In genomic region chr2:177255227-177255601, GRCh38 we compare ENCODE assay signal across 14 cellular contexts. TPM values are rescaled to one million over a fixed set of nuclear protein-coding genes. Genes with fewer than 3 reads are reported as not detected.
A peak's percentile ranks its signal among the peaks of the same experiment; 100 is the strongest.
DNase-seq lines count a peak whose midpoint lies in the region; ATAC-seq, FAIRE-seq and TF ChIP-seq lines count a peak whose summit lies in the region.
"Had no signal": no experiment of that assay in that cellular context is flagged by ENCODE, and none has a peak within 500 bp of the region (broad histone marks: within the 10 kb centered on the region; RNA-seq: fewer than 3 reads in every experiment).

No MANE protein-coding gene starts in this region.

- no peak for FAIRE-seq in astrocyte (lab: Jason Lieb, UNC)
- FAIRE-seq: G401.6 had no signal

- no peak overlapping the region for H3K9ac ChIP-seq in astrocyte (ENCODE audit: low read length)
- H3K9ac ChIP-seq in mesendoderm (ENCODE audit: low read length): no peak overlapping the region

- H2BK15ac ChIP-seq in mesendoderm (replicated peaks; ENCODE audit: low read depth): no peak overlapping the region

- H2BK120ac ChIP-seq in mesendoderm (ENCODE audit: low read depth, low read length): no peak overlapping the region

- peaks cover 4% of the 10 kb centered on the region for H3K9me3 Mint-ChIP-seq in activated naive CD4-positive, alpha-beta T cell treated with anti-CD3 and anti-CD28 coated beads, Interleukin-2, amount 10 ng/mL, durations not matched to agents 7 days and 5 days
- H3K9me3 Mint-ChIP-seq in astrocyte (ENCODE audit: unreplicated experiment): no peaks in the 10 kb centered on the region

- peaks cover 74% of the 10 kb centered on the region for H3K36me3 Mint-ChIP-seq in activated naive CD4-positive, alpha-beta T cell treated with anti-CD3 and anti-CD28 coated beads, Interleukin-2, amount 10 ng/mL, durations not matched to agents 7 days and 5 days
- peaks cover 18% of the 10 kb centered on the region for H3K36me3 Mint-ChIP-seq in astrocyte (ENCODE audit: low read depth, unreplicated experiment)

- no peak overlapping the region for H3K18ac ChIP-seq in mesendoderm (ENCODE audit: low read length)

- H3K23ac ChIP-seq in mesendoderm (ENCODE audit: low read length): no peak overlapping the region

- H3K4me2 ChIP-seq in astrocyte (ENCODE audit: low read length) (peak overlapping the region; percentile 64), mesendoderm (ENCODE audit: low read length) (no peak overlapping the region)

- H4K8ac ChIP-seq in mesendoderm (ENCODE audit: low read depth, low read length): no peak overlapping the region

- no peak overlapping the region for H3K56ac ChIP-seq in mesendoderm (ENCODE audit: low read length)

- CTCF ChIA-PET in activated naive CD4-positive, alpha-beta T cell treated with anti-CD3 and anti-CD28 coated beads, Interleukin-2, amount 10 ng/mL, durations not matched to agents 7 days and 5 days (lab: Charles Lee): interaction anchor here (1.0 to 1.6 kb wide), 8 partner anchors 8 to 90 kb away, joined by 3 to 9 read pairs (median 4); no protein-coding TSS in a partner anchor

- H3K27me3 Mint-ChIP-seq in activated naive CD4-positive, alpha-beta T cell treated with anti-CD3 and anti-CD28 coated beads, Interleukin-2, amount 10 ng/mL, durations not matched to agents 7 days and 5 days: no peaks in the 10 kb centered on the region
- H3K27me3 Mint-ChIP-seq in astrocyte (ENCODE audit: low read depth, unreplicated experiment): no peaks in the 10 kb centered on the region

- no peak for ATAC-seq in HG03025 (IDR thresholded peaks at IDR 0.05; ENCODE audit: low FRiP score, unreplicated experiment)

- H3K4ac ChIP-seq in mesendoderm (ENCODE audit: low read depth, low read length): no peak overlapping the region

- no peak overlapping the region for H2BK5ac ChIP-seq in mesendoderm (ENCODE audit: low read length)

- WGBS in mesendoderm (ENCODE audit: extremely low coverage, insufficient coverage, low lambda C conversion rate): no CpG with 5 or more reads among the region's 2 CpGs

- H2AFZ ChIP-seq in astrocyte (ENCODE audit: low read depth, low read length): no peak overlapping the region

- H4K20me1 ChIP-seq in astrocyte (ENCODE audit: insufficient read depth, low read length): peaks cover 94% of the 10 kb centered on the region

- H3K4me1 Mint-ChIP-seq in activated naive CD4-positive, alpha-beta T cell treated with anti-CD3 and anti-CD28 coated beads, Interleukin-2, amount 10 ng/mL, durations not matched to agents 7 days and 5 days: peaks cover 95% of the 10 kb centered on the region
- peaks cover 61% of the 10 kb centered on the region for H3K4me1 Mint-ChIP-seq in astrocyte (ENCODE audit: low read depth, unreplicated experiment)

- H3K27me3 ChIP-seq in astrocyte (ENCODE audit: insufficient read depth, low read length) (no peaks in the 10 kb centered on the region), mesendoderm (ENCODE audit: insufficient read depth, low read length, poor library complexity) (no peaks in the 10 kb centered on the region)

- H3K27ac ChIP-seq in astrocyte (ENCODE audit: low read depth, low read length): peak overlapping the region; percentile 7
- peak overlapping the region; percentile 22 for H3K27ac ChIP-seq in mesendoderm (ENCODE audit: low read depth, low read length)

- H3K4me3 ChIP-seq in astrocyte (ENCODE audit: insufficient read depth, low read depth, low read length) (no peak overlapping the region), mesendoderm (ENCODE audit: low read length) (no peak overlapping the region)

- H3K4me1 ChIP-seq in astrocyte (ENCODE audit: insufficient read depth, low read length): peaks cover 22% of the 10 kb centered on the region
- peaks cover 8% of the 10 kb centered on the region for H3K4me1 ChIP-seq in mesendoderm (ENCODE audit: control insufficient read depth, low read depth, low read length)

- H3K79me2 ChIP-seq in astrocyte (ENCODE audit: insufficient read depth, low read length) (peaks cover 99% of the 10 kb centered on the region), mesendoderm (ENCODE audit: control insufficient read depth, insufficient read depth, low read length) (peaks cover 84% of the 10 kb centered on the region)

- H3K36me3 ChIP-seq in astrocyte (ENCODE audit: insufficient read depth, low read length) (peaks cover 3% of the 10 kb centered on the region), mesendoderm (ENCODE audit: control insufficient read depth, insufficient read depth, low read length) (no peaks in the 10 kb centered on the region)

- no peaks in the 10 kb centered on the region for H3K9me3 ChIP-seq in astrocyte (ENCODE audit: insufficient read depth, low read depth, low read length)

- no peak overlapping the region for H3K4me3 Mint-ChIP-seq in activated naive CD4-positive, alpha-beta T cell treated with anti-CD3 and anti-CD28 coated beads, Interleukin-2, amount 10 ng/mL, durations not matched to agents 7 days and 5 days
- H3K4me3 Mint-ChIP-seq in astrocyte (ENCODE audit: unreplicated experiment): no peak overlapping the region
- H3K4me3 Mint-ChIP-seq: T-helper 2 cell treated with Interferon-gamma antibody and Interleukin-4, amounts not matched to agents 5 μg/mL and 100 μg/mL, for 36 hours had no signal

- H3K27ac Mint-ChIP-seq in activated naive CD4-positive, alpha-beta T cell treated with anti-CD3 and anti-CD28 coated beads, Interleukin-2, amount 10 ng/mL, durations not matched to agents 7 days and 5 days: peak overlapping the region; percentile 39
- H3K27ac Mint-ChIP-seq in astrocyte (ENCODE audit: unreplicated experiment): peak overlapping the region; percentile 49
- H3K27ac Mint-ChIP-seq: T-helper 2 cell treated with Interferon-gamma antibody and Interleukin-4, amounts not matched to agents 5 μg/mL and 100 μg/mL, for 36 hours had no signal

- TF ChIP-seq CTCF in astrocyte (IDR thresholded peaks at IDR 0.05; ENCODE audit: insufficient read depth, low read depth, low read length): no peak

- H2AK5ac ChIP-seq in mesendoderm (ENCODE audit: low read length): no peak overlapping the region

- H3K79me1 ChIP-seq in mesendoderm (ENCODE audit: low read length): peaks cover 19% of the 10 kb centered on the region

- DNase-seq in activated naive CD4-positive, alpha-beta T cell treated with anti-CD3 and anti-CD28 coated beads, Interleukin-2, amount 10 ng/mL, durations not matched to agents 7 days and 5 days: no peak
- no peak for DNase-seq in activated naive CD4-positive, alpha-beta T cell treated with anti-CD3 and anti-CD28 coated beads, Interleukin-2, amount 50 U/mL, for 16 hours
- DNase-seq in astrocyte (ENCODE audit: low read depth) (no peak), mesendoderm (no peak), epidermal melanocyte (ENCODE audit: insufficient read length, low spot score) (no peak), middle frontal gyrus (ENCODE audit: extremely low spot score, low spot score) (no peak), NCI-H748 treated with DMSO at 0.1 percent for 48 hours (lab: John Stamatoyannopoulos, UW) (no peak)
- DNase-seq: kidney glomerular epithelial cell; NCI-H146; stimulated activated CD4-positive, alpha-beta T cell treated with anti-CD3 and anti-CD28 coated beads, Interleukin-1b, Interleukin-23, amount 100 ng/mL, for 48 hours; stimulated activated naive CD4-positive, alpha-beta T cell had no signal

- H4K5ac ChIP-seq in mesendoderm (ENCODE audit: low read length): no peak overlapping the region

RNA-seq across cellular contexts. Expression of gene NFE2L2, which starts 9.3 kb away (rescaled TPM):
- total RNA-seq in astrocyte: 81.0 and 83.3 TPM in 2 replicates
- 33.0 TPM for polyA plus RNA-seq in mesendoderm (2013, experiment 1 of 2)
- 35.1 TPM for polyA plus RNA-seq in mesendoderm (2013, experiment 2 of 2)

RNA-seq across cellular contexts. Expression of gene HNRNPA3, which starts 42.6 kb away (rescaled TPM):
- total RNA-seq in astrocyte: 147 and 184 TPM in 2 replicates
- 641 TPM for polyA plus RNA-seq in mesendoderm (2013, experiment 1 of 2)
- 604 TPM for polyA plus RNA-seq in mesendoderm (2013, experiment 2 of 2)
